Comparison of ENCODE assay signal across 11 cellular contexts in the genomic region with DNA sequence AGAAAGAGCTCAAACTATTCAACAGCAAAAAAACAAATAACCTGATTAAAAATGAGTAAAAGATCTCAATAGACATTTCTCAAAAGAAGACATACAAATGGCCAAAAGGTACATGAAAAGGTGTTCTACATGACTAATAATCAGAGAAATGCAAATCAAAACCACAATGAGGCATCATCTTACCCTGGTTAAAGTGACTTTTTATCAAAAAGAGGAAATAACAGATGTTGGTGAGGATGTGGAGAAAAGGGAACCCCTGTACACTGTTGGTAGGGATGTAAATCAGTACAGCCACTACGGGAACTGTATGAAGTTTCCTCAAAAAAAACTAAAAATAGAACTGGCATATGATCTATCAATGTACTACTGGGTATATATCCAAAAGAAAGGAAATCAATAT. TPM values are rescaled to one million over a fixed set of nuclear protein-coding genes. Genes with fewer than 3 reads are reported as not detected.
DNase-seq lines count a peak whose midpoint lies in the region; ATAC-seq and TF ChIP-seq lines count a peak whose summit lies in the region.
"Had no signal": no experiment of that assay in that cellular context is flagged by ENCODE, and none has a peak within 500 bp of the region (broad histone marks: within the 10 kb centered on the region; RNA-seq: fewer than 3 reads in every experiment).

No MANE protein-coding gene starts in this region.

- H3K4me3 ChIP-seq in lower leg skin (ENCODE audit: low read depth, poor library complexity, severe bottlenecking), result no peak overlapping the region
- no peak overlapping the region for H3K4me3 ChIP-seq in mesendoderm (ENCODE audit: low read length)
- no peak overlapping the region for H3K4me3 ChIP-seq in tibial artery

- no peak overlapping the region for H4K8ac ChIP-seq in mesendoderm (ENCODE audit: low read depth, low read length)

- H3K4ac ChIP-seq in mesendoderm (ENCODE audit: low read depth, low read length), result no peak overlapping the region

- no peak overlapping the region for H4K5ac ChIP-seq in mesendoderm (ENCODE audit: low read length)

- H3K4me2 ChIP-seq in mesendoderm (ENCODE audit: low read length), result no peak overlapping the region

- H2BK5ac ChIP-seq in mesendoderm (ENCODE audit: low read length), result no peak overlapping the region

- H3K79me1 ChIP-seq in mesendoderm (ENCODE audit: low read length), result no peaks in the 10 kb centered on the region

- H3K27ac ChIP-seq in mesendoderm (ENCODE audit: low read depth, low read length) (no peak overlapping the region), tibial artery (no peak overlapping the region)
- H3K27ac ChIP-seq: C4-2B had no signal

- H2BK15ac ChIP-seq in mesendoderm (replicated peaks; ENCODE audit: low read depth), result no peak overlapping the region

- H3K4me1 ChIP-seq in mesendoderm (ENCODE audit: control insufficient read depth, low read depth, low read length) (no peaks in the 10 kb centered on the region), tibial artery (no peaks in the 10 kb centered on the region)

- ATAC-seq in GM18498 (IDR thresholded peaks at IDR 0.05; ENCODE audit: unreplicated experiment) (peak; percentile 89), GM21367 (IDR thresholded peaks at IDR 0.05; ENCODE audit: unreplicated experiment) (peak; percentile 89), HG03108 (IDR thresholded peaks at IDR 0.05; ENCODE audit: unreplicated experiment) (peak; percentile 82)

- no peak for TF ChIP-seq CTCF in lower leg skin (IDR thresholded peaks at IDR 0.05)
- TF ChIP-seq CTCF in tibial artery (IDR thresholded peaks at IDR 0.05), result no peak

- no peak overlapping the region for H3K9ac ChIP-seq in mesendoderm (ENCODE audit: low read length)

- H3K27me3 ChIP-seq in mesendoderm (ENCODE audit: insufficient read depth, low read length, poor library complexity) (no peaks in the 10 kb centered on the region), tibial artery (no peaks in the 10 kb centered on the region)

- no peak overlapping the region for H3K23ac ChIP-seq in mesendoderm (ENCODE audit: low read length)

- 50% methylated on average over 1 of the region's 1 CpG for WGBS in lower leg skin, 2 donors
- no CpG with 5 or more reads among the region's 1 CpG for WGBS in mesendoderm (ENCODE audit: extremely low coverage, insufficient coverage, low lambda C conversion rate)

- H2BK120ac ChIP-seq in mesendoderm (ENCODE audit: low read depth, low read length), result no peak overlapping the region

- intact Hi-C loops in lower leg skin (cut with DNase I; ENCODE audit: low total_unique reads) (no loop called here), tibial artery (cut with DNase I; ENCODE audit: low total_unique reads) (no loop called here)

- DNase-seq in SKM-1 treated with dmso at 0.1 percent for 144 hours (lab: John Stamatoyannopoulos, UW; ENCODE audit: unreplicated experiment) (peak; percentile 57), lower leg skin (ENCODE audit: low spot score in 2 of 2) (no peak), mesendoderm (no peak), tibial artery (no peak), D341Med (ENCODE audit: low spot score) (no peak)
- DNase-seq: activated T-cell treated with anti-CD3 and anti-CD28 coated beads for 4 hours; stimulated activated CD4-positive, alpha-beta T cell treated with anti-CD3 and anti-CD28 coated beads, Interleukin-4, amount 100 ng/mL, for 4 hours had no signal

- H2AK5ac ChIP-seq in mesendoderm (ENCODE audit: low read length), result no peak overlapping the region

- no peak overlapping the region for H3K56ac ChIP-seq in mesendoderm (ENCODE audit: low read length)

- H3K36me3 ChIP-seq in mesendoderm (ENCODE audit: control insufficient read depth, insufficient read depth, low read length) (no peaks in the 10 kb centered on the region), tibial artery (no peaks in the 10 kb centered on the region)

- H3K18ac ChIP-seq in mesendoderm (ENCODE audit: low read length), result no peak overlapping the region

- H3K79me2 ChIP-seq in mesendoderm (ENCODE audit: control insufficient read depth, insufficient read depth, low read length), result no peaks in the 10 kb centered on the region

- no peaks in the 10 kb centered on the region for H3K9me3 ChIP-seq in tibial artery

- TF ChIP-seq POLR2A in lower leg skin (IDR thresholded peaks at IDR 0.05), result no peak

RNA-seq across cellular contexts. Expression of a gene that starts 39.8 kb away (rescaled TPM):
- under 1 TPM in 2 of 4 donors, not detected in 2; 0.19 to 0.46 TPM for total RNA-seq in lower leg skin
- polyA plus RNA-seq in mesendoderm (2013, experiment 1 of 2), result 0.25 TPM
- 0.15 TPM for polyA plus RNA-seq in mesendoderm (2013, experiment 2 of 2)
